ENCODE assay signal across 12 cellular contexts in the genomic region with DNA sequence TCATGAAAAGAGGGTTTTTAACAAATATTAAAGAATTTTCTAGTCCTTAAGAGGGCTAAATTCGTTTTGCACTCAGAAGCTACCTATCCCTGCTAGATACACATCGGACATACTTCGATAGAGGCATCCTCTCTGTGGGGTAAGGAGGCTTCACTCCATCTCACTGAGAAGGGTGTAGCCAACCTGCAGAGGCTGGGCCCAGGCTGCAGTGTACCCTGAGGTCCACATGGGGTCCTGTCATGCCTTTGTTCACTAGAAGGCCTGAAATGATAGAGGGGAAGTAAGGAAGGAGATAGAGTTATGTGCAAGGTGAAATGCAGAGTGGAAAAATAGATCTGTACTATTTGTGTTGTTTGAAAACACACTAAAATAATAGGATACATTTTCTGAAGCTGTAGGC. TPM values are rescaled to one million over a fixed set of nuclear protein-coding genes. Genes with fewer than 3 reads are reported as not detected.
DNase-seq lines count a peak whose midpoint lies in the region; ATAC-seq, FAIRE-seq and TF ChIP-seq lines count a peak whose summit lies in the region.
"Had no signal": no experiment of that assay in that cellular context is flagged by ENCODE, and none has a peak within 500 bp of the region (broad histone marks: within the 10 kb centered on the region; RNA-seq: fewer than 3 reads in every experiment).

No MANE protein-coding gene starts in this region.

- intact Hi-C loops in Caco-2 (cut with micrococcal nuclease; ENCODE audit: unreplicated experiment): no loop called here

- H3K4me3 ChIP-seq in Caco-2 (ENCODE audit: low read depth, low read length) (no peak overlapping the region), Loucy (ENCODE audit: low read length, poor library complexity, severe bottlenecking) (no peak overlapping the region), H1 (ENCODE audit: extremely low read depth in 1 of 4, insufficient read depth in 2 of 4, low read depth in 3 of 4, low read length in 4 of 4) (no peak overlapping the region), GM23248 (no peak overlapping the region)
- H3K4me3 ChIP-seq: heart left ventricle had no signal

- no peak for TF ChIP-seq EP300 in H1 (IDR thresholded peaks at IDR 0.05; ENCODE audit: borderline replicate concordance in 1 of 2, low read depth in 2 of 2, low read length in 2 of 2)

- H2BK5ac ChIP-seq in H1 (ENCODE audit: low read depth, low read length): no peak overlapping the region

- in situ Hi-C loops in GM23248 (cut with MboI): no loop called here

- H3K4me1 Mint-ChIP-seq in Caco-2 (ENCODE audit: low read depth, unreplicated experiment): no peaks in the 10 kb centered on the region

- no peak overlapping the region for H3K9ac ChIP-seq in Loucy (ENCODE audit: low read depth, low read length, poor library complexity, severe bottlenecking)
- no peak overlapping the region for H3K9ac ChIP-seq in H1 (replicated peaks in 1 of 4; ENCODE audit: extremely low read depth in 1 of 4, low read depth in 3 of 4, low read length in 3 of 4)
- no peak overlapping the region for H3K9ac ChIP-seq in GM23248

- no peak overlapping the region for H4K8ac ChIP-seq in H1 (ENCODE audit: extremely low read depth, insufficient read depth, low read length)

- POLR2A ChIA-PET in Caco-2 (lab: Charles Lee): no interaction called here
- POLR2A ChIA-PET in H1 (lab: Charles Lee; ENCODE audit: partially characterized antibody): interaction anchor here (1.5 kb wide), 1 partner anchor 8 kb away, joined by 3 read pairs; no protein-coding TSS in a partner anchor

- TF ChIP-seq CTCF in Caco-2 (IDR thresholded peaks at IDR 0.05; ENCODE audit: insufficient read depth in 1 of 2, low read depth in 1 of 2, low read length in 1 of 2, severe bottlenecking in 1 of 2, unreplicated experiment in 1 of 2): peak; percentile 23 to 50
- peak; percentile 20; the same call in 1 of the 2 replicates for TF ChIP-seq CTCF in Loucy (conservative IDR thresholded peaks at IDR 0.05; ENCODE audit: low read length)
- peak in 2 of 3 experiments; percentile 41 to 46; a peak in 3 of 4 replicates for TF ChIP-seq CTCF in H1 (IDR thresholded peaks at IDR 0.05; ENCODE audit: control extremely low read depth in 1 of 3, insufficient read depth in 1 of 3, low read depth in 1 of 3, low read length in 3 of 3)

- no TSS peak for BruUV-seq in Caco-2 (replicated peaks; lab: Mats Ljungman, UMichigan)

- no peak overlapping the region for H4K91ac ChIP-seq in H1 (replicated peaks; ENCODE audit: insufficient read length, low read length)

- H3K56ac ChIP-seq in H1 (replicated peaks; ENCODE audit: insufficient read length, low read depth, low read length): no peak overlapping the region

- no peaks in the 10 kb centered on the region for H3K79me2 ChIP-seq in Loucy (ENCODE audit: insufficient read depth, low read length)
- no peaks in the 10 kb centered on the region for H3K79me2 ChIP-seq in H1 (ENCODE audit: control insufficient read depth in 1 of 2, insufficient read depth in 2 of 2, low read length in 2 of 2)
- H3K79me2 ChIP-seq in GM23248 (ENCODE audit: insufficient read depth): no peaks in the 10 kb centered on the region

- no peaks in the 10 kb centered on the region for H3K9me3 Mint-ChIP-seq in Caco-2 (ENCODE audit: unreplicated experiment)

- H3K27me3 Mint-ChIP-seq in Caco-2 (ENCODE audit: insufficient read depth, unreplicated experiment): peaks cover 13% of the 10 kb centered on the region

- TF ChIP-seq RAD21 in H1 (IDR thresholded peaks at IDR 0.05 in 1 of 2, conservative IDR thresholded peaks at IDR 0.05 in 1 of 2; ENCODE audit: low read depth in 2 of 2, low read length in 2 of 2): peak; percentile 10 to 21; a peak in 3 of 4 replicates

- H3K4me2 ChIP-seq in Loucy (ENCODE audit: low read depth, low read length, poor library complexity, severe bottlenecking): no peak overlapping the region
- H3K4me2 ChIP-seq in H1 (ENCODE audit: insufficient read depth in 1 of 2, low read depth in 2 of 2, low read length in 2 of 2): no peak overlapping the region
- no peak overlapping the region for H3K4me2 ChIP-seq in GM23248 (ENCODE audit: unreplicated experiment)

- no peaks in the 10 kb centered on the region for H3F3A ChIP-seq in Loucy (ENCODE audit: low read depth)
- H3F3A ChIP-seq in GM23248 (ENCODE audit: insufficient read depth): no peaks in the 10 kb centered on the region

- H3K4me1 ChIP-seq in Caco-2: no peaks in the 10 kb centered on the region
- H3K4me1 ChIP-seq in Loucy (ENCODE audit: insufficient read depth, low read length, poor library complexity, severe bottlenecking): no peaks in the 10 kb centered on the region
- no peaks in the 10 kb centered on the region for H3K4me1 ChIP-seq in H1 (replicated peaks in 1 of 4; ENCODE audit: control insufficient read depth in 3 of 4, insufficient read depth in 4 of 4, low read length in 3 of 4)
- no peaks in the 10 kb centered on the region for H3K4me1 ChIP-seq in GM23248 (ENCODE audit: insufficient read depth)

- H2BK12ac ChIP-seq in H1 (ENCODE audit: low read depth, low read length): no peak overlapping the region

- H3K9me3 ChIP-seq in Caco-2: no peaks in the 10 kb centered on the region
- peaks cover 4% of the 10 kb centered on the region; the same call in 1 of the 2 replicates for H3K9me3 ChIP-seq in Loucy (ENCODE audit: insufficient read depth, low read depth, low read length)
- no peaks in the 10 kb centered on the region for H3K9me3 ChIP-seq in H1 (ENCODE audit: insufficient read depth in 2 of 2, low read depth in 1 of 2, low read length in 1 of 2)
- H3K9me3 ChIP-seq in GM23248 (ENCODE audit: low read depth): no peaks in the 10 kb centered on the region
- H3K9me3 ChIP-seq: heart left ventricle had no signal

- no peak overlapping the region for H3K4ac ChIP-seq in H1 (replicated peaks; ENCODE audit: insufficient read length, low read depth, low read length)

- no peak overlapping the region for H2AFZ ChIP-seq in Loucy (ENCODE audit: low read length)
- H2AFZ ChIP-seq in H1 (ENCODE audit: low read length): no peak overlapping the region
- H2AFZ ChIP-seq in GM23248: no peak overlapping the region

- H4K20me1 ChIP-seq in Loucy (ENCODE audit: insufficient read depth, low read length, poor library complexity, severe bottlenecking) (no peaks in the 10 kb centered on the region), H1 (replicated peaks in 1 of 2; ENCODE audit: control insufficient read depth in 1 of 2, insufficient read depth in 2 of 2, low read length in 2 of 2) (no peaks in the 10 kb centered on the region), GM23248 (ENCODE audit: insufficient read depth) (no peaks in the 10 kb centered on the region)

- WGBS in H1 (ENCODE audit: extremely low coverage in 1 of 2, insufficient coverage in 1 of 2, insufficient read length in 1 of 2, insufficient replicate concordance in 2 of 2, low coverage in 1 of 2, low lambda C conversion rate in 2 of 2, missing lambda C conversion rate in 1 of 2), 2 experiments: 92% methylated on average over 3 of the region's 3 CpGs; no CpG with 5 or more reads in 1 of the 2 experiments
- WGBS in GM23248 (ENCODE audit: low coverage in 1 of 2, low lambda C conversion rate in 2 of 2, missing lambda C conversion rate in 2 of 2), 2 experiments: 47 to 59% methylated on average over 3 of the region's 3 CpGs

- H3K9me2 ChIP-seq in Loucy (replicated peaks; ENCODE audit: low read depth, low read length): no peaks in the 10 kb centered on the region
- H3K9me2 ChIP-seq in GM23248 (ENCODE audit: insufficient read depth): no peaks in the 10 kb centered on the region

- H2BK120ac ChIP-seq in H1 (replicated peaks; ENCODE audit: low read depth, low read length): no peak overlapping the region

- no peak overlapping the region for H2BK15ac ChIP-seq in H1 (ENCODE audit: low read length)

- H2BK20ac ChIP-seq in H1 (ENCODE audit: low read length): no peak overlapping the region

- H3K23me2 ChIP-seq in H1 (ENCODE audit: low read depth, low read length): no peaks in the 10 kb centered on the region

- H3K79me1 ChIP-seq in H1 (ENCODE audit: low read depth, low read length): peaks cover 4% of the 10 kb centered on the region; the same call in 1 of the 2 replicates

- H3K36me3 ChIP-seq in Caco-2 (ENCODE audit: control insufficient read depth, insufficient read depth, low read length) (no peaks in the 10 kb centered on the region), Loucy (ENCODE audit: insufficient read depth, low read length) (no peaks in the 10 kb centered on the region), H1 (ENCODE audit: control insufficient read depth in 2 of 4, insufficient read depth in 4 of 4, low read length in 3 of 4) (peaks cover 7 to 65% (median 33%) of the 10 kb centered on the region in 4 experiments; a peak in 7 of 8 replicates), GM23248 (ENCODE audit: low read depth) (no peaks in the 10 kb centered on the region)

- peak; percentile 64 for ATAC-seq in GM18909 (IDR thresholded peaks at IDR 0.05; ENCODE audit: poor library complexity, unreplicated experiment)

- DNase-seq in Caco-2: peak in 1 of 2 experiments; percentile 32
- DNase-seq in H1 (ENCODE audit: low read depth in 1 of 2, low spot score in 2 of 2): no peak
- no peak for DNase-seq in NCI-H446 (lab: John Stamatoyannopoulos, UW)
- DNase-seq in GM23248: no peak
- DNase-seq in substantia nigra (lab: John Stamatoyannopoulos, UW): no peak
- DNase-seq in NCI-H2171 (lab: John Stamatoyannopoulos, UW): no peak
- DNase-seq: activated gamma-delta T cell, DMS79 treated with DMSO at 0.1 percent for 48 hours had no signal

- H3K23ac ChIP-seq in H1 (ENCODE audit: insufficient read length): no peak overlapping the region

- H2AK5ac ChIP-seq in H1 (ENCODE audit: low read depth, low read length): no peak overlapping the region

- H3K4me3 Mint-ChIP-seq in Caco-2 (ENCODE audit: unreplicated experiment): no peak overlapping the region

- CTCF ChIA-PET in Caco-2 (lab: Charles Lee) (interaction anchor here (1.7 kb wide), 1 partner anchor 16 kb away, joined by 3 read pairs; no protein-coding TSS in a partner anchor), H1 (lab: Charles Lee; ENCODE audit: partially characterized antibody) (interaction anchor here (0.6 to 2.9 kb wide), 7 partner anchors 11 to 97 kb away, joined by 3 to 12 read pairs (median 3); no protein-coding TSS in a partner anchor)

- no peaks in the 10 kb centered on the region for H3K36me3 Mint-ChIP-seq in Caco-2 (ENCODE audit: insufficient read depth, unreplicated experiment)

- H3K27ac ChIP-seq in H1 (ENCODE audit: low read depth, low read length) (no peak overlapping the region), GM23248 (no peak overlapping the region), substantia nigra (ENCODE audit: low read depth, low read length, poor library complexity, severe bottlenecking) (no peak overlapping the region)
- H3K27ac ChIP-seq: heart left ventricle had no signal

- no peak for FAIRE-seq in H1 (lab: Jason Lieb, UNC)

- H3K14ac ChIP-seq in H1 (ENCODE audit: insufficient read length): no peak overlapping the region

- no peak overlapping the region for H3K18ac ChIP-seq in H1 (ENCODE audit: extremely low read depth, low read length)

- H4K5ac ChIP-seq in H1 (ENCODE audit: insufficient read length, low read depth, low read length): no peak overlapping the region

- H3K27me3 ChIP-seq in Caco-2 (replicated peaks; ENCODE audit: control insufficient read depth, insufficient read depth, low read length) (no peaks in the 10 kb centered on the region), Loucy (ENCODE audit: insufficient read depth, low read length, poor library complexity, severe bottlenecking) (no peaks in the 10 kb centered on the region), H1 (replicated peaks in 1 of 4; ENCODE audit: control insufficient read depth in 3 of 4, extremely low read depth in 1 of 4, insufficient read depth in 3 of 4, low read length in 3 of 4) (no peaks in the 10 kb centered on the region), GM23248 (replicated peaks; ENCODE audit: insufficient read depth) (0 out of 2 replicates have a peak, but pooled peaks cover 8% of the 10 kb centered on the region)
- H3K27me3 ChIP-seq: heart left ventricle had no signal

- H3K27ac Mint-ChIP-seq in Caco-2 (ENCODE audit: unreplicated experiment): no peak overlapping the region

- no peak for TF ChIP-seq POLR2A in H1 (IDR thresholded peaks at IDR 0.05; ENCODE audit: control extremely low read depth in 1 of 2, low read depth in 2 of 2, low read length in 2 of 2)

RNA-seq across cellular contexts. Expression of a gene that starts 45.6 kb away (rescaled TPM):
- 4.2 and 4.3 TPM in 2 replicates for total RNA-seq in Caco-2 (2022)
- total RNA-seq in H1 (2021; fragmentation: NEBNext Ultra II Directional; extraction: Animal tissue kit (Norgen Biotek cat#: 25700)): 42.3 and 49.2 TPM in 2 replicates
- 16.5 and 23.6 TPM in 2 replicates for polyA plus RNA-seq in H1 (2011; rRNA removed)
- polyA plus RNA-seq in H1 (2011; cell fraction: cytosol; rRNA removed): 15.7 TPM
- 61.7 TPM for polyA plus RNA-seq in H1 (2011; cell fraction: nucleus; rRNA removed)
- polyA plus RNA-seq in H1 (2012, experiment 1 of 2): 13.6 to 23.1 TPM (median 21.3 TPM) in 4 replicates
- 8.1 TPM for polyA plus RNA-seq in H1 (2012, experiment 2 of 2)
- polyA plus RNA-seq in H1 (2013, experiment 1 of 2): 15.1 TPM
- polyA plus RNA-seq in H1 (2013, experiment 2 of 2): 14.1 TPM
- 73.6 and 79.6 TPM in 2 replicates for polyA minus RNA-seq in H1 (2011; rRNA and poly(A)+ RNA removed)
- 29.4 TPM for polyA minus RNA-seq in H1 (2011; cell fraction: cytosol; rRNA and poly(A)+ RNA removed)
- polyA minus RNA-seq in H1 (2011; cell fraction: nucleus; rRNA and poly(A)+ RNA removed): 44.5 TPM
- 0.51 TPM in 1 of 2 replicates, not detected in the other for total RNA-seq in GM23248 (2014; rRNA removed; shearing (Covaris generic))
- 0.04 TPM in 1 of 2 replicates, not detected in the other for polyA plus RNA-seq in GM23248 (2016; fragmentation: Nextera tagmentation; extraction: Ambion mirVana)
- total RNA-seq: dermis microvascular lymphatic vessel endothelial cell had no signal
